Comparison of ENCODE assay signal across 25 cellular contexts in the genomic region with DNA sequence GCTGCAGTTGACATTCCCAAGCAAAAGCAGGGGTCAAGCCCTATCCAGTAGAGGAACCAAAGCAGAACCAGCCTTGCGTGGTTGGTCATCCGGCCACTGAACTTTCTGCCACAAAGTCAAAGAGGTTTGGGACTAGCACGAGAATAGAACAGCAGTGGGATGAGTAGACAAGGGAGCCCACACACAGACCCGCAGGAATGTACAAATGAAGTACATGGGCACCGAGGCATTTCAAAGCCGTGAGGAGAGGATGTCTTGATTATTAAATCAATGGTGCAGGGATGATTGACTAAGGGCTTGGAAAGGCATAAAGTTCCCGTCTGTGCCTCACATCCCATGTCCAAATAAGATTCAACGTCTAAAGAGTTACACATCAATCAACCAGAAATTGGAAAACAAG.
"Had no signal": no experiment of that assay in that cellular context is flagged by ENCODE, and none has a peak within 500 bp of the region (broad histone marks: within the 10 kb centered on the region; RNA-seq: fewer than 3 reads in every experiment).

No MANE protein-coding gene starts in this region.

- H3K36me3 ChIP-seq: esophagus squamous epithelium, right lobe of liver, thyroid gland, upper lobe of left lung had no signal

- ATAC-seq: activated naive CD8-positive, alpha-beta T cell treated with anti-CD3 and anti-CD28 coated beads, Interleukin-2, amount 50 U/mL, for 24 hours; left colon; natural killer cell treated with Interleukin-12 subunit alpha and Interleukin-12 subunit beta and Interleukin-15 and Interleukin-18, amount 100 ng/mL, for 72 hours; right lobe of liver; stimulated activated memory B cell treated with anti-CD40 and anti-IgM and Interleukin-4, amounts not matched to agents 10 μg/mL and 1 μg/mL and 100 μg/mL, for 72 hours; stimulated activated naive CD8-positive, alpha-beta T cell treated with anti-CD3 and anti-CD28 coated beads, Interleukin-15, amount 100 ng/mL, for 72 hours; T-helper 17 cell had no signal

- DNase-seq: activated CD4-positive, alpha-beta memory T cell treated with anti-CD3 and anti-CD28 coated beads, Interleukin-2, amount 10 ng/mL, durations not matched to agents 7 days and 5 days; activated CD4-positive, alpha-beta T cell treated with anti-CD3 and anti-CD28 coated beads for 1 hour; activated CD4-positive, alpha-beta T cell treated with anti-CD3 and anti-CD28 coated beads, Interleukin-2, amount 10 ng/mL, durations not matched to agents 7 days and 5 days; activated CD8-positive, alpha-beta memory T cell treated with anti-CD3 and anti-CD28 coated beads, Interleukin-2, amount 50 U/mL, for 48 hours; activated naive CD8-positive, alpha-beta T cell treated with anti-CD3 and anti-CD28 coated beads, Interleukin-2, amount 50 U/mL, for 24 hours; activated T-cell treated with anti-CD3 and anti-CD28 coated beads, Interleukin-2, amount 50 U/mL, for 48 hours; amygdala; caudate nucleus; dermis blood vessel endothelial cell; effector CD4-positive, alpha-beta T cell; esophagus squamous epithelium; foreskin melanocyte; left colon; mesendoderm; right lobe of liver; stimulated activated CD4-positive, alpha-beta T cell treated with anti-CD3 and anti-CD28 coated beads, Interleukin-4, amount 100 ng/mL, for 4 hours; stimulated activated CD8-positive, alpha-beta memory T cell treated with anti-CD3 and anti-CD28 coated beads, Interleukin-4, amount 100 ng/mL, for 48 hours; stimulated activated naive CD8-positive, alpha-beta T cell treated with anti-CD3 and anti-CD28 coated beads, Interleukin-15, amount 100 ng/mL, for 72 hours; T-helper 17 cell; T1000; thyroid gland had no signal

- H3K4me1 ChIP-seq: right lobe of liver, thyroid gland had no signal

- H3K27me3 ChIP-seq: right lobe of liver, thyroid gland, upper lobe of left lung had no signal

- H3K4me3 ChIP-seq: esophagus squamous epithelium, right lobe of liver, skin epidermis, thyroid gland, upper lobe of left lung had no signal

- H3K27ac ChIP-seq: esophagus squamous epithelium, right lobe of liver, skin epidermis, thyroid gland, upper lobe of left lung had no signal

- H3K9me3 ChIP-seq: esophagus squamous epithelium, right lobe of liver, thyroid gland, upper lobe of left lung had no signal
